Comparison of ENCODE assay signal across 9 cellular contexts in genomic region chr14:64726585-64726890, GRCh38. TPM values are rescaled to one million over a fixed set of nuclear protein-coding genes. Genes with fewer than 3 reads are reported as not detected.
DNase-seq lines count a peak whose midpoint lies in the region; ATAC-seq and TF ChIP-seq lines count a peak whose summit lies in the region.
"Had no signal": no experiment of that assay in that cellular context is flagged by ENCODE, and none has a peak within 500 bp of the region (broad histone marks: within the 10 kb centered on the region; RNA-seq: fewer than 3 reads in every experiment).

No MANE protein-coding gene starts in this region.

- peaks cover 1% of the 10 kb centered on the region for H3K27me3 Mint-ChIP-seq in activated T-helper 1 cell treated with anti-CD3 and anti-CD28 coated beads, Interleukin-12 subunit alpha, Interleukin-12 subunit beta, Interleukin-2, Interleukin-4 antibody, amounts not matched to agents 30 ng/mL and 10 ng/mL and 1 ng/mL, durations not matched to agents 14 hours and 24 hours and 36 hours (ENCODE audit: insufficient read depth)
- H3K27me3 Mint-ChIP-seq: stimulated activated naive CD8-positive, alpha-beta T cell treated with anti-CD3 and anti-CD28 coated beads, Interleukin-15, Interleukin-2, amounts not matched to agents 100 ng/mL and 50 ng/mL, for 24 hours had no signal

- H3K4me1 ChIP-seq in Peyer's patch (peaks cover 0 to 49% (median 8%) of the 10 kb centered on the region in 4 donors), stomach (peaks cover 52 to 62% (median 54%) of the 10 kb centered on the region in 4 donors)

- no peaks in the 10 kb centered on the region for H3K9me3 Mint-ChIP-seq in activated T-helper 1 cell treated with anti-CD3 and anti-CD28 coated beads, Interleukin-12 subunit alpha, Interleukin-12 subunit beta, Interleukin-2, Interleukin-4 antibody, amounts not matched to agents 30 ng/mL and 10 ng/mL and 1 ng/mL, durations not matched to agents 14 hours and 24 hours and 36 hours
- H3K9me3 Mint-ChIP-seq: stimulated activated naive CD8-positive, alpha-beta T cell treated with anti-CD3 and anti-CD28 coated beads, Interleukin-15, Interleukin-2, amounts not matched to agents 100 ng/mL and 50 ng/mL, for 24 hours had no signal

- WGBS in stomach, 5 donors: 36 to 68% (median 47%) methylated on average over 3 to 5 of the region's 5 CpGs

- H3K4me3 ChIP-seq in Peyer's patch (no peak overlapping the region), fibroblast of mammary gland (ENCODE audit: control insufficient read depth, low read depth, low read length) (no peak overlapping the region), stomach (no peak overlapping the region)

- H3K9me3 ChIP-seq in Peyer's patch (no peaks in the 10 kb centered on the region), stomach (no peaks in the 10 kb centered on the region)

- intact Hi-C loops in activated T-helper 1 cell treated with anti-CD3 and anti-CD28 coated beads, Interleukin-12 subunit alpha, Interleukin-12 subunit beta, Interleukin-2, Interleukin-4 antibody, amounts not matched to agents 30 ng/mL and 10 ng/mL and 1 ng/mL, durations not matched to agents 14 hours and 24 hours and 36 hours (cut with micrococcal nuclease): loop anchor here (5.0 kb wide), 1 partner anchor 54 kb away; no protein-coding TSS in a partner anchor
- intact Hi-C loops in stomach (cut with DNase I; ENCODE audit: low total_unique reads): no loop called here

- no peak for TF ChIP-seq CTCF in Peyer's patch (IDR thresholded peaks at IDR 0.05)
- no peak for TF ChIP-seq CTCF in fibroblast of mammary gland (conservative IDR thresholded peaks at IDR 0.05; ENCODE audit: control insufficient read depth, insufficient read depth, low read depth, low read length)
- TF ChIP-seq CTCF in stomach (IDR thresholded peaks at IDR 0.05): no peak

- H3K36me3 ChIP-seq in Peyer's patch (peaks cover 0 to 29% (median 0%) of the 10 kb centered on the region in 3 donors), stomach (peaks cover 27 to 43% (median 42%) of the 10 kb centered on the region in 4 donors)

- peaks cover 3% of the 10 kb centered on the region for H3K36me3 Mint-ChIP-seq in activated T-helper 1 cell treated with anti-CD3 and anti-CD28 coated beads, Interleukin-12 subunit alpha, Interleukin-12 subunit beta, Interleukin-2, Interleukin-4 antibody, amounts not matched to agents 30 ng/mL and 10 ng/mL and 1 ng/mL, durations not matched to agents 14 hours and 24 hours and 36 hours (ENCODE audit: low read depth)

- DNase-seq in activated T-helper 1 cell treated with Interleukin-2 at 50 U/mL for 16 hours (ENCODE audit: low read depth) (peak; percentile 35), Peyer's patch (peak in 2 of 3 donors; percentile 90 to 91), fibroblast of mammary gland (ENCODE audit: low read depth) (peak; percentile 20), stomach (peak; percentile 62), AG08395 (ENCODE audit: low spot score) (no peak), GOT3 (lab: John Stamatoyannopoulos, UW) (no peak)
- no peak for DNase-seq in activated T-helper 1 cell treated with anti-CD3 and anti-CD28 coated beads, Interleukin-12 subunit alpha, Interleukin-12 subunit beta, Interleukin-2, Interleukin-4 antibody, amounts not matched to agents 30 ng/mL and 10 ng/mL and 1 ng/mL, durations not matched to agents 14 hours and 24 hours and 36 hours (ENCODE audit: low spot score)

- H3K27me3 ChIP-seq in Peyer's patch (no peaks in the 10 kb centered on the region), stomach (no peaks in the 10 kb centered on the region)

- TF ChIP-seq POLR2A in Peyer's patch (IDR thresholded peaks at IDR 0.05) (no peak), stomach (IDR thresholded peaks at IDR 0.05) (no peak)

- no peak for TF ChIP-seq EP300 in stomach (IDR thresholded peaks at IDR 0.05)

- no peak overlapping the region for H3K27ac Mint-ChIP-seq in activated T-helper 1 cell treated with anti-CD3 and anti-CD28 coated beads, Interleukin-12 subunit alpha, Interleukin-12 subunit beta, Interleukin-2, Interleukin-4 antibody, amounts not matched to agents 30 ng/mL and 10 ng/mL and 1 ng/mL, durations not matched to agents 14 hours and 24 hours and 36 hours
- H3K27ac Mint-ChIP-seq: stimulated activated naive CD8-positive, alpha-beta T cell treated with anti-CD3 and anti-CD28 coated beads, Interleukin-15, Interleukin-2, amounts not matched to agents 100 ng/mL and 50 ng/mL, for 24 hours had no signal

- no peak for ATAC-seq in HG03460 (IDR thresholded peaks at IDR 0.05; ENCODE audit: unreplicated experiment)

- H3K4me1 Mint-ChIP-seq in activated T-helper 1 cell treated with anti-CD3 and anti-CD28 coated beads, Interleukin-12 subunit alpha, Interleukin-12 subunit beta, Interleukin-2, Interleukin-4 antibody, amounts not matched to agents 30 ng/mL and 10 ng/mL and 1 ng/mL, durations not matched to agents 14 hours and 24 hours and 36 hours (ENCODE audit: low read depth): peaks cover 77% of the 10 kb centered on the region

- peak overlapping the region in 3 of 4 donors; percentile 12 to 82 (median 45) for H3K27ac ChIP-seq in Peyer's patch
- peak overlapping the region in 4 of 5 donors; percentile 15 to 55 (median 42) for H3K27ac ChIP-seq in stomach

- no peak overlapping the region for H3K4me3 Mint-ChIP-seq in activated T-helper 1 cell treated with anti-CD3 and anti-CD28 coated beads, Interleukin-12 subunit alpha, Interleukin-12 subunit beta, Interleukin-2, Interleukin-4 antibody, amounts not matched to agents 30 ng/mL and 10 ng/mL and 1 ng/mL, durations not matched to agents 14 hours and 24 hours and 36 hours
- H3K4me3 Mint-ChIP-seq: stimulated activated naive CD8-positive, alpha-beta T cell treated with anti-CD3 and anti-CD28 coated beads, Interleukin-15, Interleukin-2, amounts not matched to agents 100 ng/mL and 50 ng/mL, for 24 hours had no signal

RNA-seq across cellular contexts. Expression of gene PLEKHG3, which starts 22.3 kb away (rescaled TPM):
- 5.5 and 6.2 TPM in 2 replicates for total RNA-seq in activated T-helper 1 cell treated with anti-CD3 and anti-CD28 coated beads, Interleukin-12 subunit alpha, Interleukin-12 subunit beta, Interleukin-2, Interleukin-4 antibody, amounts not matched to agents 30 ng/mL and 10 ng/mL and 1 ng/mL, durations not matched to agents 14 hours and 24 hours and 36 hours
- total RNA-seq in Peyer's patch (10 to 100 TPM; 18.2 to 45.5 (median 31.5) TPM), stomach (100 to 1,000 TPM in 1 of 5 donors, 10 to 100 TPM in 4; 25.3 to 292 (median 27.2) TPM)
- polyA plus RNA-seq in stomach: 10 to 100 TPM in 1 of 3 donors, 1 to 10 TPM in 2; 7.3 to 24.8 (median 9.2) TPM

Comparison
In these comparisons a context has a peak if more than half of its experiments do, and no peak if none do; other contexts are left out.
1. DNase-seq: peak in activated T-helper 1 cell treated with Interleukin-2 at 50 U/mL for 16 hours (single experiment), Peyer's patch (2 of 3), fibroblast of mammary gland (single experiment) and stomach (single experiment); none in activated T-helper 1 cell treated with anti-CD3 and anti-CD28 coated beads, Interleukin-12 subunit alpha, Interleukin-12 subunit beta, Interleukin-2, Interleukin-4 antibody, amounts not matched to agents 30 ng/mL and 10 ng/mL and 1 ng/mL, durations not matched to agents 14 hours and 24 hours and 36 hours (single experiment), AG08395 (single experiment) and GOT3 (single experiment).